In genomic region chr6:142942805-142943227, GRCh38 we compare ENCODE assay signal across 8 cellular contexts. TPM values are rescaled to one million over a fixed set of nuclear protein-coding genes. Genes with fewer than 3 reads are reported as not detected.
DNase-seq lines count a peak whose midpoint lies in the region; ATAC-seq and TF ChIP-seq lines count a peak whose summit lies in the region.

No MANE protein-coding gene starts in this region.

- H3K27me3 ChIP-seq in lower lobe of right lung (ENCODE audit: low read depth): no peaks in the 10 kb centered on the region

- ATAC-seq in lower lobe of right lung: no peak
- no peak for ATAC-seq in HG02852 (IDR thresholded peaks at IDR 0.05; ENCODE audit: unreplicated experiment)
- ATAC-seq in HG02798 (IDR thresholded peaks at IDR 0.05; ENCODE audit: poor library complexity, unreplicated experiment): no peak

- H3K9me3 ChIP-seq in lower lobe of right lung: no peaks in the 10 kb centered on the region

- H3K36me3 ChIP-seq in lower lobe of right lung: no peaks in the 10 kb centered on the region

- TF ChIP-seq CTCF in LNCaP clone FGC (IDR thresholded peaks at IDR 0.05; ENCODE audit: control insufficient read depth, extremely low read depth, insufficient read depth): peak; percentile 38
- TF ChIP-seq CTCF in lower lobe of right lung (IDR thresholded peaks at IDR 0.05): peak; percentile 54

- peaks cover 15% of the 10 kb centered on the region for H3K4me1 ChIP-seq in lower lobe of right lung

- H3K27ac ChIP-seq in angular gyrus (ENCODE audit: low read depth, low read length) (peak overlapping the region; percentile 10), lower lobe of right lung (no peak overlapping the region)

- peak; percentile 24 for DNase-seq in NCI-H2171 treated with DMSO at 0.1 percent for 48 hours (lab: John Stamatoyannopoulos, UW)
- no peak for DNase-seq in NCI-H2171 (lab: John Stamatoyannopoulos, UW)
- DNase-seq in LNCaP clone FGC (ENCODE audit: low read depth): no peak
- no peak for DNase-seq in lower lobe of right lung
- no peak for DNase-seq in NCI-H187 (lab: John Stamatoyannopoulos, UW)

- H3K4me3 ChIP-seq in LNCaP clone FGC (ENCODE audit: low read depth, low read length) (no peak overlapping the region), lower lobe of right lung (no peak overlapping the region)

- intact Hi-C loops in lower lobe of right lung (cut with DNase I): no loop called here

RNA-seq across cellular contexts. Expression of gene HIVEP2, which starts 2.2 kb away (rescaled TPM):
- 13.1 TPM for total RNA-seq in lower lobe of right lung
